In genomic region chr11:114880458-114880857, GRCh38 we compare ENCODE assay signal across 17 cellular contexts.
"Had no signal": no experiment of that assay in that cellular context is flagged by ENCODE, and none has a peak within 500 bp of the region (broad histone marks: within the 10 kb centered on the region; RNA-seq: fewer than 3 reads in every experiment).

No MANE protein-coding gene starts in this region.

- H3K27ac ChIP-seq: brain microvascular endothelial cell, colonic mucosa, foreskin keratinocyte, parathyroid adenoma, sigmoid colon, thoracic aorta, upper lobe of right lung had no signal

- H3K36me3 ChIP-seq: brain microvascular endothelial cell, colonic mucosa, sigmoid colon, thoracic aorta, upper lobe of right lung had no signal

- H3K9me3 ChIP-seq: colonic mucosa, sigmoid colon, thoracic aorta, upper lobe of right lung had no signal

- H3K4me3 ChIP-seq: colonic mucosa, sigmoid colon, thoracic aorta, upper lobe of right lung had no signal

- DNase-seq: activated CD4-positive, alpha-beta T cell treated with anti-CD3 and anti-CD28 coated beads, Interleukin-2, amount 10 ng/mL, durations not matched to agents 7 days and 5 days; activated CD8-positive, alpha-beta memory T cell treated with anti-CD3 and anti-CD28 coated beads, Interleukin-2, amount 50 U/mL, for 4 hours; activated CD8-positive, alpha-beta T cell treated with anti-CD3 and anti-CD28 coated beads, Interleukin-2, amount 10 ng/mL, durations not matched to agents 7 days and 5 days; activated naive CD4-positive, alpha-beta T cell treated with anti-CD3 and anti-CD28 coated beads, Interleukin-2, amount 10 ng/mL, durations not matched to agents 7 days and 5 days; activated T-cell treated with anti-CD3 and anti-CD28 coated beads, Interleukin-2, amount 50 U/mL, for 4 hours; aorta; brain microvascular endothelial cell; colonic mucosa; foreskin keratinocyte; glutamatergic neuron; hypothalamus; midbrain; sigmoid colon; stimulated activated naive B cell treated with anti-CD40 and anti-IgM and Interleukin-4, amounts not matched to agents 10 μg/mL and 1 μg/mL and 100 μg/mL, for 72 hours; upper lobe of right lung had no signal

- H3K27me3 ChIP-seq: brain microvascular endothelial cell, colonic mucosa, foreskin keratinocyte, sigmoid colon, upper lobe of right lung had no signal
